Comparison of ENCODE assay signal across 8 cellular contexts in the genomic region with DNA sequence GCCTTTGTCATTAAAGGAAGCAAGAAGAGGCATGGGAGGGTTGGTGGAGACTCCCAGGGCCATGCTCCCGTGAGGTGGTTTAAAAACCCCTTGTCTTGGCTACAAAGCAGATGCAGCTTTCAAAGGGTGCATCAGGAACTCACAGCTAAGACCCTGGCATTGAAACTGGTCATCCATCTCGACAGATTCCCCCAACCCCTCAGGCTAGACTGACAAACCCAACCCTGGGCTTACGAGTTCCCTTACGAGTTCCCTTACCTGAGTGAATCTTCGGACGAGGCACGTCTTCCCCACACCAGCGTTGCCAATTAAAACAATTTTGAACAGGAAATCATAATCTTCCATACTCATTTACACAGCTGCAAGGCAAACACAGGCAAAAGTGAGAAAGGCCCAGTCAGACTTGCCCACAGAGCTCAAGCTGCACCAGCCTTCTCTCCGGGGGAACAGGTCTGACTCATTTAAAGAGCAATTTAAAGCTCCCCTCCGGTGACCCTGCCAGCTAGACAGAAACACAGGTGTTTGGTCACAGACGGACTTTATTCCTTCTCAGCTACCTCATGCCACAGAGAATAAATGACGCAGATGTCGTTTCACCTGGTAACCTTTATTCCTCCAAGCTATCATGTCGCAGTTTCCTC.
A peak's percentile ranks its signal among the peaks of the same experiment; 100 is the strongest.
DNase-seq lines count a peak whose midpoint lies in the region; ATAC-seq, FAIRE-seq and TF ChIP-seq lines count a peak whose summit lies in the region.

No MANE protein-coding gene starts in this region.

- peak overlapping the region in 2 of 4 donors; percentile 11 to 43 for H3K4me3 ChIP-seq in Peyer's patch

- peak overlapping the region; percentile 92 for H3K27ac Mint-ChIP-seq in osteocyte (ENCODE audit: unreplicated experiment)

- no peak overlapping the region for H3K4me3 Mint-ChIP-seq in osteocyte (ENCODE audit: unreplicated experiment)

- peaks cover 82% of the 10 kb centered on the region for H3K4me1 Mint-ChIP-seq in osteocyte (ENCODE audit: unreplicated experiment)

- H3K9me3 ChIP-seq in Peyer's patch, result no peaks in the 10 kb centered on the region

- H3K9me3 Mint-ChIP-seq in osteocyte (ENCODE audit: unreplicated experiment), result no peaks in the 10 kb centered on the region

- H3K27ac ChIP-seq in Peyer's patch, result peak overlapping the region; percentile 3 to 86 (median 46)

- H3K27me3 Mint-ChIP-seq in osteocyte (ENCODE audit: unreplicated experiment), result no peaks in the 10 kb centered on the region

- DNase-seq in stimulated activated CD4-positive, alpha-beta T cell treated with anti-CD3 and anti-CD28 coated beads, Interleukin-1b, Interleukin-23, amount 100 ng/mL, for 48 hours, result peak; percentile 57
- no peak for DNase-seq in stimulated activated CD4-positive, alpha-beta T cell treated with anti-CD3 and anti-CD28 coated beads, Interleukin-4, amount 100 ng/mL, for 4 hours
- DNase-seq in Peyer's patch (peak in 2 of 3 donors; percentile 60 to 82), osteocyte (ENCODE audit: extremely low spot score, unreplicated experiment) (no peak), omental fat pad (ENCODE audit: low spot score) (no peak), D721Med (ENCODE audit: insufficient read length, low spot score) (no peak), NCI-H524 (lab: John Stamatoyannopoulos, UW) (no peak)

- H3K4me1 ChIP-seq in Peyer's patch, result peaks cover 0 to 7% (median 0%) of the 10 kb centered on the region in 4 donors

- TF ChIP-seq POLR2A in Peyer's patch (IDR thresholded peaks at IDR 0.05), result peak; percentile 20 to 80

- no peak for TF ChIP-seq CTCF in Peyer's patch (IDR thresholded peaks at IDR 0.05)
- TF ChIP-seq CTCF in osteocyte (IDR thresholded peaks at IDR 0.05), result no peak
- TF ChIP-seq CTCF in omental fat pad (IDR thresholded peaks at IDR 0.05), result no peak
- no peak for TF ChIP-seq CTCF in D721Med (IDR thresholded peaks at IDR 0.05; ENCODE audit: insufficient read depth, missing control alignments)

- ATAC-seq in HG03045 (IDR thresholded peaks at IDR 0.05; ENCODE audit: unreplicated experiment) (peak; percentile 85), omental fat pad (ENCODE audit: low FRiP score) (no peak)

- no peaks in the 10 kb centered on the region for H3K36me3 ChIP-seq in Peyer's patch

- H3K27me3 ChIP-seq in Peyer's patch, result no peaks in the 10 kb centered on the region

- no peak for FAIRE-seq in D721Med (lab: Jason Lieb, UNC)

- peaks cover 25% of the 10 kb centered on the region for H3K36me3 Mint-ChIP-seq in osteocyte (ENCODE audit: unreplicated experiment)

Comparison
In these comparisons a context has a peak if more than half of its experiments do, and no peak if none do; other contexts are left out.
1. DNase-seq: peak in stimulated activated CD4-positive, alpha-beta T cell treated with anti-CD3 and anti-CD28 coated beads, Interleukin-1b, Interleukin-23, amount 100 ng/mL, for 48 hours (single experiment) and Peyer's patch (2 of 3); none in stimulated activated CD4-positive, alpha-beta T cell treated with anti-CD3 and anti-CD28 coated beads, Interleukin-4, amount 100 ng/mL, for 4 hours (0 of 2), osteocyte (single experiment), omental fat pad (single experiment), D721Med (single experiment) and NCI-H524 (0 of 2).